Comparison of ENCODE assay signal across 26 cellular contexts in genomic region chr16:17023606-17024005, GRCh38.
"Had no signal": no experiment of that assay in that cellular context is flagged by ENCODE, and none has a peak within 500 bp of the region (broad histone marks: within the 10 kb centered on the region; RNA-seq: fewer than 3 reads in every experiment).

No MANE protein-coding gene starts in this region.

- DNase-seq: activated CD4-positive, alpha-beta T cell treated with anti-CD3 and anti-CD28 coated beads for 1 hour; activated CD4-positive, alpha-beta T cell treated with anti-CD3 and anti-CD28 coated beads, Interleukin-2, amount 10 ng/mL, durations not matched to agents 24 days and 14 days; activated CD4-positive, alpha-beta T cell treated with anti-CD3 and anti-CD28 coated beads, Interleukin-2, amount 50 U/mL, for 48 hours; activated CD8-positive, alpha-beta memory T cell treated with anti-CD3 and anti-CD28 coated beads, Interleukin-2, amount 10 ng/mL, durations not matched to agents 7 days and 5 days; activated effector memory CD4-positive, alpha-beta T cell treated with Interleukin-2 at 50 U/mL for 16 hours; activated naive CD4-positive, alpha-beta T cell; activated T-cell treated with anti-CD3 and anti-CD28 coated beads, Interleukin-2, amount 50 U/mL, for 24 hours; amygdala; MG63; NCI-H1105; NCI-H1436 treated with DMSO at 0.1 percent for 48 hours; NCI-H187 treated with DMSO at 0.1 percent for 48 hours; NCI-H2081 treated with DMSO at 0.1 percent for 48 hours; NCI-H446; NCI-H524; Peyer's patch; Right ventricle myocardium superior had no signal

- H3K36me3 ChIP-seq: MG63, Peyer's patch, SJSA1 had no signal

- FAIRE-seq: astrocyte had no signal

- H3K4me3 Mint-ChIP-seq: activated CD4-positive, alpha-beta T cell treated with anti-CD3 and anti-CD28 coated beads, Interleukin-2, amount 10 ng/mL, durations not matched to agents 24 days and 14 days; activated CD8-positive, alpha-beta memory T cell treated with anti-CD3 and anti-CD28 coated beads, Interleukin-2, amount 10 ng/mL, durations not matched to agents 7 days and 5 days; activated naive CD4-positive, alpha-beta T cell treated with anti-CD3 and anti-CD28 coated beads, Interleukin-2, amount 50 U/mL, for 24 hours; activated T-cell treated with anti-CD3 and anti-CD28 coated beads, Interleukin-2, amount 50 U/mL, for 24 hours; activated T-helper 1 cell treated with anti-CD3 and anti-CD28 coated beads, Interleukin-12 subunit alpha, Interleukin-12 subunit beta, Interleukin-2, Interleukin-4 antibody, amounts not matched to agents 30 ng/mL and 10 ng/mL and 1 ng/mL, durations not matched to agents 14 hours and 24 hours and 36 hours; brain; central memory CD8-positive, alpha-beta T cell; T-helper 1 cell treated with Interleukin-12 subunit alpha and Interleukin-12 subunit beta and Interleukin-4 antibody, amounts not matched to agents 30 μg/mL and 1 μg/mL, for 36 hours; WTC11 had no signal

- H3K9me3 ChIP-seq: MG63, Peyer's patch, SJSA1 had no signal

- H3K9me3 Mint-ChIP-seq: activated naive CD4-positive, alpha-beta T cell treated with anti-CD3 and anti-CD28 coated beads, Interleukin-2, amount 50 U/mL, for 24 hours; activated T-cell treated with anti-CD3 and anti-CD28 coated beads, Interleukin-2, amount 50 U/mL, for 24 hours; activated T-helper 1 cell treated with anti-CD3 and anti-CD28 coated beads, Interleukin-12 subunit alpha, Interleukin-12 subunit beta, Interleukin-2, Interleukin-4 antibody, amounts not matched to agents 30 ng/mL and 10 ng/mL and 1 ng/mL, durations not matched to agents 14 hours and 24 hours and 36 hours; central memory CD8-positive, alpha-beta T cell had no signal

- H3K27me3 ChIP-seq: Peyer's patch, SJSA1 had no signal

- ATAC-seq: activated CD8-positive, alpha-beta memory T cell treated with anti-CD3 and anti-CD28 coated beads, Interleukin-2, amount 10 ng/mL, durations not matched to agents 7 days and 5 days; WTC11 had no signal

- H3K36me3 Mint-ChIP-seq: activated naive CD4-positive, alpha-beta T cell treated with anti-CD3 and anti-CD28 coated beads, Interleukin-2, amount 50 U/mL, for 24 hours; brain; WTC11 had no signal

- H3K27ac Mint-ChIP-seq: activated CD4-positive, alpha-beta T cell treated with anti-CD3 and anti-CD28 coated beads, Interleukin-2, amount 10 ng/mL, durations not matched to agents 24 days and 14 days; activated CD8-positive, alpha-beta memory T cell treated with anti-CD3 and anti-CD28 coated beads, Interleukin-2, amount 10 ng/mL, durations not matched to agents 7 days and 5 days; activated naive CD4-positive, alpha-beta T cell treated with anti-CD3 and anti-CD28 coated beads, Interleukin-2, amount 50 U/mL, for 24 hours; activated T-cell treated with anti-CD3 and anti-CD28 coated beads, Interleukin-2, amount 50 U/mL, for 24 hours; activated T-helper 1 cell treated with anti-CD3 and anti-CD28 coated beads, Interleukin-12 subunit alpha, Interleukin-12 subunit beta, Interleukin-2, Interleukin-4 antibody, amounts not matched to agents 30 ng/mL and 10 ng/mL and 1 ng/mL, durations not matched to agents 14 hours and 24 hours and 36 hours; T-helper 1 cell treated with Interleukin-12 subunit alpha and Interleukin-12 subunit beta and Interleukin-4 antibody, amounts not matched to agents 30 μg/mL and 1 μg/mL, for 36 hours; WTC11 had no signal

- H3K4me1 ChIP-seq: SJSA1 had no signal

- H3K27ac ChIP-seq: RWPE1, SJSA1 had no signal

- H3K27me3 Mint-ChIP-seq: activated CD4-positive, alpha-beta T cell treated with anti-CD3 and anti-CD28 coated beads, Interleukin-2, amount 10 ng/mL, durations not matched to agents 24 days and 14 days; activated CD8-positive, alpha-beta memory T cell treated with anti-CD3 and anti-CD28 coated beads, Interleukin-2, amount 10 ng/mL, durations not matched to agents 7 days and 5 days; activated naive CD4-positive, alpha-beta T cell treated with anti-CD3 and anti-CD28 coated beads, Interleukin-2, amount 50 U/mL, for 24 hours; activated T-cell treated with anti-CD3 and anti-CD28 coated beads, Interleukin-2, amount 50 U/mL, for 24 hours; central memory CD8-positive, alpha-beta T cell had no signal

- H3K4me3 ChIP-seq: MG63, Peyer's patch, SJSA1 had no signal

- H3K4me1 Mint-ChIP-seq: WTC11 had no signal
